In the genomic region with DNA sequence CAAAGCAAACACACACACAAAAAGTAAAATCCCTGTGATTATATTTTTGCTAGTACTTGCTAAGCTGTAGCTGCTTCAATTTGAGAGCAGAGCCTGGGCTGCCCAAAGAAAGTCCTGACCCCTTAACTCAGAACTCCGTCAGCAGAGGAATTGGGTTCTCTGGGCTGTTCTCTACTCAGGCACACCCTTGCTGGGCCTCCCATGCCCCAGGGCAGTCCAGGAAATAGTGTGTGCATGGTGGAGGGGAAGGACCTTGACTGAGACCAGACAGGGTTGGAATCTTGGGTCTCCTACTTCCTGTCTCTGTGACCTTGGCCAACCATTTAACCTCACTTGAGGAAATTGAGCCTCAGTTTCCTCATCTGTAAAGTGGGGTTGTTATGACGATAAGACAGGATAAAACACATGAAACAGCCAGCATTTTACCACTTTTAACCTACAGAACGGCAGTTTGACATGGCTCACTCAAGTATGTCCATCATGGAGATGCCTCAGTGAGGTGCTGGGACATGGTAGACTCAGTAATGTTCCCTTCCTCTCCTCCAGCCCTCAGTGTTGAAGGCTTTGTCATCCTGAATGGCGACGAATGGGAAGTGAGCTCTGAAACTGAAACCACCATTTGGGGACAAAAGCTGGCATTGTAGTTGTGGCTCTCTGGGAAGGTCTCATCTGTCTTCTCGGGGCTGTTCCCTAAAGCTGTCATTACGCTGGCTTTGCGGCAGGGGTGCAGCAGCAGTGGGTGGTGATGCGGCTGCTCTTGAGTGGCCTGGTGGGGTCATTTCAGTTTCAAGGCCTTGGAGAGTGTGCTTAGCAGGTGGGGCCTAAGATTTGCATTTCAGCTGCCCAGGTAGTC, we compare ENCODE assay signal across 10 cellular contexts.
DNase-seq lines count a peak whose midpoint lies in the region; ATAC-seq, FAIRE-seq and TF ChIP-seq lines count a peak whose summit lies in the region.
"Had no signal": no experiment of that assay in that cellular context is flagged by ENCODE, and none has a peak within 500 bp of the region (broad histone marks: within the 10 kb centered on the region; RNA-seq: fewer than 3 reads in every experiment).

No MANE protein-coding gene starts in this region.

- H3K36me3 ChIP-seq in kidney (ENCODE audit: control insufficient read depth in 1 of 2, insufficient read depth in 2 of 2, low read length in 2 of 2) = peaks cover 0 to 2% of the 10 kb centered on the region in 2 donors
- H3K36me3 ChIP-seq: BE2C had no signal

- no peaks in the 10 kb centered on the region for H3K36me3 Mint-ChIP-seq in stimulated activated naive CD8-positive, alpha-beta T cell treated with anti-CD3 and anti-CD28 coated beads, Interleukin-15, Interleukin-2, amounts not matched to agents 100 ng/mL and 50 ng/mL, for 24 hours (ENCODE audit: low read depth)

- no peaks in the 10 kb centered on the region for H3K27me3 Mint-ChIP-seq in stimulated activated naive CD8-positive, alpha-beta T cell treated with anti-CD3 and anti-CD28 coated beads, Interleukin-15, Interleukin-2, amounts not matched to agents 100 ng/mL and 50 ng/mL, for 24 hours
- H3K27me3 Mint-ChIP-seq in stimulated activated naive CD8-positive, alpha-beta T cell treated with anti-CD3 and anti-CD28 coated beads, Interleukin-15, amount 100 ng/mL, for 72 hours = no peaks in the 10 kb centered on the region

- H3K4me1 Mint-ChIP-seq in stimulated activated naive CD8-positive, alpha-beta T cell treated with anti-CD3 and anti-CD28 coated beads, Interleukin-15, Interleukin-2, amounts not matched to agents 100 ng/mL and 50 ng/mL, for 24 hours (ENCODE audit: low read depth) = peaks cover 52% of the 10 kb centered on the region
- H3K4me1 Mint-ChIP-seq in stimulated activated naive CD8-positive, alpha-beta T cell treated with anti-CD3 and anti-CD28 coated beads, Interleukin-15, amount 100 ng/mL, for 72 hours = peaks cover 46% of the 10 kb centered on the region

- ATAC-seq in stimulated activated naive CD8-positive, alpha-beta T cell treated with anti-CD3 and anti-CD28 coated beads, Interleukin-15, amount 100 ng/mL, for 72 hours = no peak

- peak overlapping the region; percentile 30 for H3K4me3 Mint-ChIP-seq in stimulated activated naive CD8-positive, alpha-beta T cell treated with anti-CD3 and anti-CD28 coated beads, Interleukin-15, Interleukin-2, amounts not matched to agents 100 ng/mL and 50 ng/mL, for 24 hours
- H3K4me3 Mint-ChIP-seq in stimulated activated naive CD8-positive, alpha-beta T cell treated with anti-CD3 and anti-CD28 coated beads, Interleukin-15, amount 100 ng/mL, for 72 hours = no peak overlapping the region

- H3K27ac ChIP-seq in kidney (ENCODE audit: low read depth in 2 of 2, low read length in 2 of 2) = peak overlapping the region; percentile 7 to 45

- H3K27ac Mint-ChIP-seq in stimulated activated naive CD8-positive, alpha-beta T cell treated with anti-CD3 and anti-CD28 coated beads, Interleukin-15, Interleukin-2, amounts not matched to agents 100 ng/mL and 50 ng/mL, for 24 hours = peak overlapping the region; percentile 67
- H3K27ac Mint-ChIP-seq in stimulated activated naive CD8-positive, alpha-beta T cell treated with anti-CD3 and anti-CD28 coated beads, Interleukin-15, amount 100 ng/mL, for 72 hours = no peak overlapping the region

- H3K4me3 ChIP-seq in kidney (ENCODE audit: low read length in 2 of 2) = no peak overlapping the region

- FAIRE-seq in kidney (lab: Jason Lieb, UNC) = no peak

- H3K4me1 ChIP-seq in kidney (ENCODE audit: control insufficient read depth in 1 of 2, insufficient read depth in 1 of 2, low read depth in 1 of 2, low read length in 2 of 2) = peaks cover 13 to 28% of the 10 kb centered on the region in 2 donors
- H3K4me1 ChIP-seq: BE2C had no signal

- no peak for DNase-seq in stimulated activated naive CD8-positive, alpha-beta T cell treated with anti-CD3 and anti-CD28 coated beads, Interleukin-15, amount 100 ng/mL, for 72 hours
- DNase-seq in SIG-M5 (lab: John Stamatoyannopoulos, UW) (peak; percentile 27), kidney (no peak), foreskin melanocyte (no peak), HK-2 (ENCODE audit: unreplicated experiment) (no peak), NCI-H146 (lab: John Stamatoyannopoulos, UW) (no peak)
- DNase-seq in effector CD8-positive, alpha-beta T cell (lab: John Stamatoyannopoulos, UW) = no peak
- DNase-seq: BE2C, H7 had no signal

- intact Hi-C loops in kidney (cut with DNase I) = no loop called here

- no peaks in the 10 kb centered on the region for H3K9me3 Mint-ChIP-seq in stimulated activated naive CD8-positive, alpha-beta T cell treated with anti-CD3 and anti-CD28 coated beads, Interleukin-15, Interleukin-2, amounts not matched to agents 100 ng/mL and 50 ng/mL, for 24 hours
- no peaks in the 10 kb centered on the region for H3K9me3 Mint-ChIP-seq in stimulated activated naive CD8-positive, alpha-beta T cell treated with anti-CD3 and anti-CD28 coated beads, Interleukin-15, amount 100 ng/mL, for 72 hours

- no peak overlapping the region for H3K9ac ChIP-seq in kidney (ENCODE audit: low read length in 2 of 2)

- no peaks in the 10 kb centered on the region for H3K9me3 ChIP-seq in kidney (ENCODE audit: control insufficient read depth in 1 of 2, low read length in 2 of 2)
- H3K9me3 ChIP-seq: BE2C had no signal

- no peak for TF ChIP-seq CTCF in kidney (IDR thresholded peaks at IDR 0.05; ENCODE audit: borderline replicate concordance, extremely low read depth, insufficient read depth)
